In genomic region chr5:14664270-14665109, GRCh38 we compare ENCODE assay signal across 1 cellular context.
A peak's percentile ranks its signal among the peaks of the same experiment; 100 is the strongest.
TF ChIP-seq lines count a peak whose summit lies in the region.

Gene OTULIN, plus strand, starts transcription at chr5:14664718. Its CDS starts 108 bp downstream, at chr5:14664826.

TF ChIP-seq in HepG2, 621 proteins besides CTCF, POLR2A, EP300 and RAD21 (continued from another document and continues in another):
- TF ChIP-seq ZNF275 (CRISPR knock-in tag; IDR thresholded peaks at IDR 0.05; ENCODE audit: borderline replicate concordance) (peak; percentile 71), ZSCAN22 (CRISPR knock-in tag; IDR thresholded peaks at IDR 0.05) (0 out of 2 replicates have a peak, but pooled peaks have one; percentile 69), USF2 (IDR thresholded peaks at IDR 0.05; ENCODE audit: low read depth, low read length) (no peak), USF2 (CRISPR knock-in tag; IDR thresholded peaks at IDR 0.05; ENCODE audit: borderline replicate concordance) (no peak), CHD2 (IDR thresholded peaks at IDR 0.05; ENCODE audit: low read depth, low read length) (no peak), ZNF678 (CRISPR knock-in tag; IDR thresholded peaks at IDR 0.05) (peak; percentile 58; the same call in 1 of the 2 replicates), RFXANK (CRISPR knock-in tag; IDR thresholded peaks at IDR 0.05) (0 out of 2 replicates have a peak, but pooled peaks have one; percentile 44), SAFB2 (CRISPR knock-in tag; IDR thresholded peaks at IDR 0.05; ENCODE audit: borderline replicate concordance, low read depth) (peak; percentile 83), ELF1 (CRISPR knock-in tag; IDR thresholded peaks at IDR 0.05) (peak; percentile 63), TCF12 (IDR thresholded peaks at IDR 0.05) (no peak), TCF12 (CRISPR knock-in tag; IDR thresholded peaks at IDR 0.05) (peak; percentile 38; the same call in 1 of the 2 replicates), TMF1 (CRISPR knock-in tag; IDR thresholded peaks at IDR 0.05; ENCODE audit: low read depth) (no peak), ZNF44 (CRISPR knock-in tag; IDR thresholded peaks at IDR 0.05) (peak; percentile 80; the same call in 1 of the 2 replicates), EEA1 (CRISPR knock-in tag; IDR thresholded peaks at IDR 0.05; ENCODE audit: borderline replicate concordance) (peak; percentile 92), AGO2 (optimal IDR thresholded peaks at IDR 0.05; ENCODE audit: low read depth, low read length) (peak; percentile 38), TRIM22 (IDR thresholded peaks at IDR 0.05) (no peak), HDAC2 (CRISPR knock-in tag; IDR thresholded peaks at IDR 0.05) (peak; percentile 67; the same call in 1 of the 2 replicates), MXI1 (IDR thresholded peaks at IDR 0.05; ENCODE audit: borderline replicate concordance, low read depth, low read length) (peak; percentile 59), HMGA1 (CRISPR knock-in tag; conservative IDR thresholded peaks at IDR 0.05) (no peak), FUBP1 (CRISPR knock-in tag; IDR thresholded peaks at IDR 0.05; ENCODE audit: borderline replicate concordance) (no peak), ZZZ3 (CRISPR knock-in tag; IDR thresholded peaks at IDR 0.05; ENCODE audit: borderline replicate concordance) (no peak; the same call in none of the 2 replicates), ATF6 (CRISPR knock-in tag; conservative IDR thresholded peaks at IDR 0.05) (no peak), ZIK1 (CRISPR knock-in tag; IDR thresholded peaks at IDR 0.05; ENCODE audit: borderline replicate concordance, low read depth) (0 out of 2 replicates have a peak, but pooled peaks have one; percentile 42), ZNF207 (IDR thresholded peaks at IDR 0.05; ENCODE audit: borderline replicate concordance) (no peak), ZNF143 (CRISPR knock-in tag; IDR thresholded peaks at IDR 0.05) (peak; percentile 32; the same call in 1 of the 2 replicates), ZNF281 (CRISPR knock-in tag; IDR thresholded peaks at IDR 0.05; ENCODE audit: borderline replicate concordance) (no peak), ZSCAN21 (CRISPR knock-in tag; IDR thresholded peaks at IDR 0.05; ENCODE audit: borderline replicate concordance) (peak; percentile 92; the same call in 1 of the 2 replicates), ZBTB46 (CRISPR knock-in tag; IDR thresholded peaks at IDR 0.05; ENCODE audit: borderline replicate concordance) (peak; percentile 50; the same call in 1 of the 2 replicates), MAFK (conservative IDR thresholded peaks at IDR 0.05 in 1 of 2, IDR thresholded peaks at IDR 0.05 in 1 of 2; ENCODE audit: low read length in 2 of 2) (no peak), HNF4G (IDR thresholded peaks at IDR 0.05; ENCODE audit: borderline replicate concordance, low read depth, low read length) (peak; percentile 8; the same call in 1 of the 2 replicates), HNF4G (CRISPR knock-in tag; IDR thresholded peaks at IDR 0.05; ENCODE audit: borderline replicate concordance, low read depth) (peak; percentile 58; the same call in 1 of the 2 replicates), HNF1B (CRISPR knock-in tag; IDR thresholded peaks at IDR 0.05) (peak; percentile 55; the same call in 1 of the 2 replicates), ZBTB2 (CRISPR knock-in tag; IDR thresholded peaks at IDR 0.05; ENCODE audit: low read depth) (peak; percentile 75), HIVEP1 (CRISPR knock-in tag; IDR thresholded peaks at IDR 0.05) (no peak; the same call in 1 of the 2 replicates), NR0B2 (CRISPR knock-in tag; IDR thresholded peaks at IDR 0.05) (peak; percentile 84; the same call in 1 of the 2 replicates), ZNF460 (CRISPR knock-in tag; IDR thresholded peaks at IDR 0.05; ENCODE audit: borderline replicate concordance) (no peak), ZNF776 (CRISPR knock-in tag; IDR thresholded peaks at IDR 0.05) (peak; percentile 94), ZNF616 (CRISPR knock-in tag; IDR thresholded peaks at IDR 0.05; ENCODE audit: low read depth) (peak; percentile 92; the same call in 1 of the 2 replicates), ZNF431 (CRISPR knock-in tag; IDR thresholded peaks at IDR 0.05; ENCODE audit: borderline replicate concordance, low read depth) (no peak), CREB1 (IDR thresholded peaks at IDR 0.05) (peak; percentile 32; the same call in 1 of the 2 replicates), CREB1 (CRISPR knock-in tag; IDR thresholded peaks at IDR 0.05) (peak; percentile 52), BCL3 (CRISPR knock-in tag; IDR thresholded peaks at IDR 0.05) (peak; percentile 96), CBX1 (IDR thresholded peaks at IDR 0.05; ENCODE audit: low read depth) (peak; percentile 32)
